24 cellular contexts compared by ENCODE assay signal in genomic region chr2:120989911-120990441, GRCh38.
DNase-seq lines count a peak whose midpoint lies in the region; ATAC-seq and TF ChIP-seq lines count a peak whose summit lies in the region.
"Had no signal": no experiment of that assay in that cellular context is flagged by ENCODE, and none has a peak within 500 bp of the region (broad histone marks: within the 10 kb centered on the region; RNA-seq: fewer than 3 reads in every experiment).

No MANE protein-coding gene starts in this region.

- H3K4me1 ChIP-seq in neuronal stem cell (ENCODE audit: control insufficient read depth in 2 of 2, insufficient read depth in 1 of 2, low read depth in 1 of 2, low read length in 2 of 2), result no peaks in the 10 kb centered on the region

- in situ Hi-C loops in brain microvascular endothelial cell (cut with HindIII; ENCODE audit: low pct_ligation_motif_present, low sequenced_read_pairs), result no loop called here

- H3K4me2 ChIP-seq in neuronal stem cell (ENCODE audit: insufficient read depth, low read length, poor library complexity, severe bottlenecking), result no peak overlapping the region

- CTCF ChIA-PET in activated CD4-positive, alpha-beta memory T cell treated with anti-CD3 and anti-CD28 coated beads, Interleukin-2, amount 10 ng/mL, durations not matched to agents 7 days and 5 days (lab: Charles Lee), result no interaction called here
- CTCF ChIA-PET in activated CD4-positive, alpha-beta memory T cell treated with anti-CD3 and anti-CD28 coated beads for 36 hours (lab: Charles Lee), result no interaction called here

- H2AFZ ChIP-seq in neuronal stem cell (ENCODE audit: low read length), result no peak overlapping the region

- H3K9ac ChIP-seq in neuronal stem cell (ENCODE audit: low read depth, low read length, poor library complexity), result no peak overlapping the region

- DNase-seq in activated CD4-positive, alpha-beta memory T cell treated with anti-CD3 and anti-CD28 coated beads, Interleukin-2, amount 10 ng/mL, durations not matched to agents 7 days and 5 days, result peak; percentile 14
- DNase-seq in activated CD4-positive, alpha-beta memory T cell treated with anti-CD3 and anti-CD28 coated beads for 36 hours, result no peak
- DNase-seq in coronary artery (ENCODE audit: low spot score), result peak; percentile 54
- no peak for DNase-seq in neuronal stem cell (ENCODE audit: low spot score)
- DNase-seq in type B pancreatic cell (ENCODE audit: extremely low spot score, unreplicated experiment), result peak; percentile 63
- DNase-seq in brain microvascular endothelial cell, result no peak
- no peak for DNase-seq in omental fat pad (ENCODE audit: low spot score)
- DNase-seq: AML-193, C1 segment of cervical spinal cord, DMS153, HFFc6, KG1, NCI-H1092, NCI-H1436, NCI-H1930, NCI-H226, NCI-H510A treated with DMSO at 0.1 percent for 48 hours, NCI-H748 treated with DMSO at 0.1 percent for 48 hours, SIG-M5 had no signal

- peak overlapping the region; percentile 54 for H2BK5ac ChIP-seq in neuronal stem cell (ENCODE audit: low read length)

- H3K27ac ChIP-seq in coronary artery (no peak overlapping the region), neuronal stem cell (replicated peaks; ENCODE audit: low read length) (no peak overlapping the region), brain microvascular endothelial cell (no peak overlapping the region)
- H3K27ac ChIP-seq: 22Rv1, HL-60 had no signal

- H3K9me3 Mint-ChIP-seq in activated CD4-positive, alpha-beta memory T cell treated with anti-CD3 and anti-CD28 coated beads, Interleukin-2, amount 10 ng/mL, durations not matched to agents 7 days and 5 days, result peaks cover 2% of the 10 kb centered on the region
- H3K9me3 Mint-ChIP-seq in activated CD4-positive, alpha-beta memory T cell treated with anti-CD3 and anti-CD28 coated beads for 36 hours, result no peaks in the 10 kb centered on the region
- H3K9me3 Mint-ChIP-seq in type B pancreatic cell, result no peaks in the 10 kb centered on the region
- H3K9me3 Mint-ChIP-seq: CD8-positive, alpha-beta T cell; HFFc6 had no signal

- POLR2A ChIA-PET in activated CD4-positive, alpha-beta memory T cell treated with anti-CD3 and anti-CD28 coated beads, Interleukin-2, amount 10 ng/mL, durations not matched to agents 7 days and 5 days (lab: Charles Lee), result no interaction called here
- POLR2A ChIA-PET in activated CD4-positive, alpha-beta memory T cell treated with anti-CD3 and anti-CD28 coated beads for 36 hours (lab: Charles Lee), result no interaction called here

- H2BK12ac ChIP-seq in neuronal stem cell (ENCODE audit: low read length), result no peak overlapping the region

- H3K27me3 ChIP-seq in neuronal stem cell (ENCODE audit: control insufficient read depth in 3 of 3, insufficient read depth in 3 of 3, low read depth in 1 of 3, low read length in 3 of 3) (no peaks in the 10 kb centered on the region), brain microvascular endothelial cell (replicated peaks) (no peaks in the 10 kb centered on the region)

- no peak overlapping the region for H2BK120ac ChIP-seq in neuronal stem cell (ENCODE audit: low read depth, low read length)

- no peak overlapping the region for H2AK5ac ChIP-seq in neuronal stem cell (ENCODE audit: low read depth, low read length)

- H3K9me3 ChIP-seq in neuronal stem cell (replicated peaks in 1 of 2; ENCODE audit: control insufficient read depth in 2 of 2, insufficient read depth in 1 of 2, low read depth in 1 of 2, low read length in 2 of 2), result peaks cover 0 to 5% of the 10 kb centered on the region in 2 donors

- no peak for ATAC-seq in HG02623 (IDR thresholded peaks at IDR 0.05; ENCODE audit: unreplicated experiment)
- no peak for ATAC-seq in omental fat pad (ENCODE audit: low FRiP score)
- ATAC-seq: CD8-positive, alpha-beta T cell; Panc1 had no signal

- no CpG with 5 or more reads among the region's 19 CpGs for WGBS in neuronal stem cell (ENCODE audit: extremely low coverage in 2 of 2, insufficient read length in 2 of 2, insufficient replicate concordance in 1 of 2), 2 donors

- peak overlapping the region; percentile 41 for H3K18ac ChIP-seq in neuronal stem cell (ENCODE audit: low read length)

- intact Hi-C loops in activated CD4-positive, alpha-beta memory T cell treated with anti-CD3 and anti-CD28 coated beads for 36 hours (cut with micrococcal nuclease), result no loop called here

- TF ChIP-seq CTCF in coronary artery (IDR thresholded peaks at IDR 0.05), result no peak
- no peak for TF ChIP-seq CTCF in type B pancreatic cell (conservative IDR thresholded peaks at IDR 0.05)
- no peak for TF ChIP-seq CTCF in brain microvascular endothelial cell (IDR thresholded peaks at IDR 0.05; ENCODE audit: low read depth, low read length, missing control alignments)
- TF ChIP-seq CTCF in omental fat pad (IDR thresholded peaks at IDR 0.05), result no peak

- H3K36me3 Mint-ChIP-seq in activated CD4-positive, alpha-beta memory T cell treated with anti-CD3 and anti-CD28 coated beads, Interleukin-2, amount 10 ng/mL, durations not matched to agents 7 days and 5 days (ENCODE audit: low read depth), result no peaks in the 10 kb centered on the region
- no peaks in the 10 kb centered on the region for H3K36me3 Mint-ChIP-seq in activated CD4-positive, alpha-beta memory T cell treated with anti-CD3 and anti-CD28 coated beads for 36 hours
- H3K36me3 Mint-ChIP-seq in type B pancreatic cell, result peaks cover 19% of the 10 kb centered on the region
- H3K36me3 Mint-ChIP-seq: CD8-positive, alpha-beta T cell had no signal

- no peaks in the 10 kb centered on the region for H3K4me1 Mint-ChIP-seq in activated CD4-positive, alpha-beta memory T cell treated with anti-CD3 and anti-CD28 coated beads, Interleukin-2, amount 10 ng/mL, durations not matched to agents 7 days and 5 days
- H3K4me1 Mint-ChIP-seq in activated CD4-positive, alpha-beta memory T cell treated with anti-CD3 and anti-CD28 coated beads for 36 hours (ENCODE audit: low read depth), result no peaks in the 10 kb centered on the region
- H3K4me1 Mint-ChIP-seq in type B pancreatic cell (ENCODE audit: unreplicated experiment), result no peaks in the 10 kb centered on the region

- peaks cover 61 to 81% of the 10 kb centered on the region in 2 donors for H3K36me3 ChIP-seq in neuronal stem cell (replicated peaks in 1 of 2; ENCODE audit: control insufficient read depth in 2 of 2, insufficient read depth in 2 of 2, low read length in 2 of 2)
- peaks cover 52% of the 10 kb centered on the region for H3K36me3 ChIP-seq in brain microvascular endothelial cell (replicated peaks)

- H3K27me3 Mint-ChIP-seq in activated CD4-positive, alpha-beta memory T cell treated with anti-CD3 and anti-CD28 coated beads, Interleukin-2, amount 10 ng/mL, durations not matched to agents 7 days and 5 days, result no peaks in the 10 kb centered on the region
- H3K27me3 Mint-ChIP-seq in activated CD4-positive, alpha-beta memory T cell treated with anti-CD3 and anti-CD28 coated beads for 36 hours, result peaks cover under 1% of the 10 kb centered on the region
- peaks cover 6% of the 10 kb centered on the region for H3K27me3 Mint-ChIP-seq in type B pancreatic cell

- peak overlapping the region; percentile 26 for H3K4ac ChIP-seq in neuronal stem cell (ENCODE audit: low read length)

- H3K14ac ChIP-seq in neuronal stem cell (ENCODE audit: low read length), result no peak overlapping the region

- H3K4me3 ChIP-seq in coronary artery (no peak overlapping the region), neuronal stem cell (ENCODE audit: low read length in 2 of 2) (no peak overlapping the region), brain microvascular endothelial cell (ENCODE audit: low read depth, low read length) (no peak overlapping the region)

- no peak overlapping the region for H3K4me3 Mint-ChIP-seq in activated CD4-positive, alpha-beta memory T cell treated with anti-CD3 and anti-CD28 coated beads, Interleukin-2, amount 10 ng/mL, durations not matched to agents 7 days and 5 days
- H3K4me3 Mint-ChIP-seq in activated CD4-positive, alpha-beta memory T cell treated with anti-CD3 and anti-CD28 coated beads for 36 hours, result no peak overlapping the region
- no peak overlapping the region for H3K4me3 Mint-ChIP-seq in type B pancreatic cell
- H3K4me3 Mint-ChIP-seq: CD8-positive, alpha-beta T cell; HFFc6 had no signal

- no peak overlapping the region for H4K91ac ChIP-seq in neuronal stem cell (ENCODE audit: low read depth, low read length, poor library complexity)

- H4K8ac ChIP-seq in neuronal stem cell (ENCODE audit: low read depth, low read length), result no peak overlapping the region

- no peak overlapping the region for H3K23ac ChIP-seq in neuronal stem cell (ENCODE audit: low read depth, low read length, poor library complexity)

- no peak overlapping the region for H3K27ac Mint-ChIP-seq in activated CD4-positive, alpha-beta memory T cell treated with anti-CD3 and anti-CD28 coated beads, Interleukin-2, amount 10 ng/mL, durations not matched to agents 7 days and 5 days
- H3K27ac Mint-ChIP-seq in activated CD4-positive, alpha-beta memory T cell treated with anti-CD3 and anti-CD28 coated beads for 36 hours, result no peak overlapping the region
- H3K27ac Mint-ChIP-seq in type B pancreatic cell, result no peak overlapping the region
- H3K27ac Mint-ChIP-seq: CD8-positive, alpha-beta T cell; HFFc6 had no signal

- no peak overlapping the region for H2BK15ac ChIP-seq in neuronal stem cell (ENCODE audit: low read length)

- H3K79me1 ChIP-seq in neuronal stem cell (ENCODE audit: low read depth, low read length), result peaks cover 5% of the 10 kb centered on the region

Comparison
In these comparisons a context has a peak if more than half of its experiments do, and no peak if none do; other contexts are left out.
1. DNase-seq: peak in activated CD4-positive, alpha-beta memory T cell treated with anti-CD3 and anti-CD28 coated beads, Interleukin-2, amount 10 ng/mL, durations not matched to agents 7 days and 5 days (single experiment), coronary artery (single experiment) and type B pancreatic cell (single experiment); none in activated CD4-positive, alpha-beta memory T cell treated with anti-CD3 and anti-CD28 coated beads for 36 hours (single experiment), neuronal stem cell (single experiment), brain microvascular endothelial cell (single experiment) and omental fat pad (single experiment).